17 cellular contexts compared by ENCODE assay signal in genomic region chr17:73594598-73594997, GRCh38. TPM values are rescaled to one million over a fixed set of nuclear protein-coding genes. Genes with fewer than 3 reads are reported as not detected.
DNase-seq lines count a peak whose midpoint lies in the region; ATAC-seq and TF ChIP-seq lines count a peak whose summit lies in the region.
"Had no signal": no experiment of that assay in that cellular context is flagged by ENCODE, and none has a peak within 500 bp of the region (broad histone marks: within the 10 kb centered on the region; RNA-seq: fewer than 3 reads in every experiment).

No MANE protein-coding gene starts in this region.

- no peak overlapping the region for H3K4me3 ChIP-seq in BLaER1
- no peak overlapping the region for H3K4me3 ChIP-seq in CD8-positive, alpha-beta T cell (ENCODE audit: low read depth, low read length)
- H3K4me3 ChIP-seq in mesenchymal stem cell (ENCODE audit: insufficient read depth in 1 of 2, low read depth in 1 of 2, low read length in 2 of 2), result no peak overlapping the region
- no peak overlapping the region for H3K4me3 ChIP-seq in smooth muscle cell
- H3K4me3 ChIP-seq: left lung, mucosa of descending colon, testis had no signal

- 73% methylated on average over 1 of the region's 1 CpG for WGBS in mesenchymal stem cell
- 100% methylated on average over 1 of the region's 1 CpG for WGBS in smooth muscle cell (ENCODE audit: low lambda C conversion rate)

- no peak for DNase-seq in CD8-positive, alpha-beta T cell
- DNase-seq in activated B cell treated with CpG ODN at 0.5 μM for 24 hours (no peak), mesenchymal stem cell (no peak), smooth muscle cell (lab: John Stamatoyannopoulos, UW; ENCODE audit: unreplicated experiment) (no peak), head of caudate nucleus (no peak)
- DNase-seq: DMS 273 treated with DMSO at 0.1 percent for 48 hours; effector memory CD4-positive, alpha-beta T cell; mucosa of descending colon; NCI-H1417; NCI-H526 treated with DMSO at 0.1 percent for 48 hours; retina; SW 1271; testis had no signal

- H3K9me3 Mint-ChIP-seq in CD8-positive, alpha-beta T cell, result no peaks in the 10 kb centered on the region
- H3K9me3 Mint-ChIP-seq in activated B cell treated with CpG ODN at 0.5 μM for 24 hours, result no peaks in the 10 kb centered on the region
- H3K9me3 Mint-ChIP-seq: central memory CD8-positive, alpha-beta T cell had no signal

- H3K4me3 Mint-ChIP-seq in CD8-positive, alpha-beta T cell, result peak overlapping the region; percentile 2
- H3K4me3 Mint-ChIP-seq in activated B cell treated with CpG ODN at 0.5 μM for 24 hours, result no peak overlapping the region
- H3K4me3 Mint-ChIP-seq: central memory CD8-positive, alpha-beta T cell had no signal

- H3K4me2 ChIP-seq in BLaER1 (peak overlapping the region; percentile 87), mesenchymal stem cell (ENCODE audit: low read length, poor library complexity, severe bottlenecking) (no peak overlapping the region), smooth muscle cell (no peak overlapping the region)

- H2BK15ac ChIP-seq in mesenchymal stem cell (ENCODE audit: low read depth, poor library complexity, severe bottlenecking), result no peak overlapping the region

- no peaks in the 10 kb centered on the region for H3K79me1 ChIP-seq in mesenchymal stem cell (replicated peaks; ENCODE audit: low read length, poor library complexity, severe bottlenecking)

- H4K20me1 ChIP-seq in BLaER1 (no peaks in the 10 kb centered on the region), smooth muscle cell (ENCODE audit: low read depth) (peaks cover 58% of the 10 kb centered on the region)

- H3K36me3 ChIP-seq in BLaER1 (no peaks in the 10 kb centered on the region), mesenchymal stem cell (ENCODE audit: control insufficient read depth in 1 of 2, insufficient read depth in 2 of 2, low read depth in 1 of 2, low read length in 2 of 2) (no peaks in the 10 kb centered on the region), smooth muscle cell (ENCODE audit: low read depth) (no peaks in the 10 kb centered on the region)
- H3K36me3 ChIP-seq in CD8-positive, alpha-beta T cell (ENCODE audit: insufficient read depth, low read length), result no peaks in the 10 kb centered on the region
- H3K36me3 ChIP-seq: left lung had no signal

- no peak overlapping the region for H2BK120ac ChIP-seq in mesenchymal stem cell (ENCODE audit: low read depth, low read length)

- H3K27me3 ChIP-seq in BLaER1 (no peaks in the 10 kb centered on the region), mesenchymal stem cell (ENCODE audit: control insufficient read depth in 1 of 2, insufficient read depth in 1 of 2, low read length in 2 of 2) (peaks cover 0 to 74% of the 10 kb centered on the region in 2 experiments), smooth muscle cell (ENCODE audit: low read depth) (no peaks in the 10 kb centered on the region)
- H3K27me3 ChIP-seq in CD8-positive, alpha-beta T cell (ENCODE audit: insufficient read depth, low read length), result no peaks in the 10 kb centered on the region
- H3K27me3 ChIP-seq: testis had no signal

- H2AK5ac ChIP-seq in mesenchymal stem cell (ENCODE audit: low read length, severe bottlenecking), result no peak overlapping the region

- no peak overlapping the region for H2BK12ac ChIP-seq in mesenchymal stem cell (ENCODE audit: low read length in 2 of 2)

- ATAC-seq in CD8-positive, alpha-beta T cell, result no peak
- ATAC-seq in activated B cell treated with CpG ODN at 0.5 μM for 24 hours (ENCODE audit: low read depth) (no peak), HG02588 (IDR thresholded peaks at IDR 0.05; ENCODE audit: unreplicated experiment) (no peak)

- no peak overlapping the region for H4K8ac ChIP-seq in mesenchymal stem cell (ENCODE audit: low read length)

- H3K23ac ChIP-seq in mesenchymal stem cell (ENCODE audit: low read length in 2 of 2), result no peak overlapping the region

- H3K18ac ChIP-seq in mesenchymal stem cell (ENCODE audit: low read depth in 1 of 2, low read length in 2 of 2), result no peak overlapping the region

- H3K36me3 Mint-ChIP-seq in CD8-positive, alpha-beta T cell, result no peaks in the 10 kb centered on the region
- no peaks in the 10 kb centered on the region for H3K36me3 Mint-ChIP-seq in activated B cell treated with CpG ODN at 0.5 μM for 24 hours (ENCODE audit: low read depth)

- peak overlapping the region; percentile 16 for H4K91ac ChIP-seq in mesenchymal stem cell (ENCODE audit: low read length)

- no peak overlapping the region for H3K4ac ChIP-seq in mesenchymal stem cell (ENCODE audit: low read depth in 1 of 2, low read length in 2 of 2)

- no peak for TF ChIP-seq CTCF in CD8-positive, alpha-beta T cell (IDR thresholded peaks at IDR 0.05)
- TF ChIP-seq CTCF in activated B cell treated with CpG ODN at 0.5 μM for 24 hours (IDR thresholded peaks at IDR 0.05), result no peak
- TF ChIP-seq CTCF in smooth muscle cell (IDR thresholded peaks at IDR 0.05; ENCODE audit: borderline replicate concordance, insufficient read depth, poor library complexity, severe bottlenecking), result no peak

- no peak overlapping the region for H2AFZ ChIP-seq in mesenchymal stem cell (ENCODE audit: low read depth, low read length)
- H2AFZ ChIP-seq in smooth muscle cell (ENCODE audit: low read depth), result no peak overlapping the region

- H3K4me1 ChIP-seq in BLaER1, result peaks cover 99% of the 10 kb centered on the region
- H3K4me1 ChIP-seq in CD8-positive, alpha-beta T cell (ENCODE audit: insufficient read depth, low read length), result peaks cover 74% of the 10 kb centered on the region
- H3K4me1 ChIP-seq in mesenchymal stem cell (ENCODE audit: control insufficient read depth, insufficient read depth, low read depth, low read length), result no peaks in the 10 kb centered on the region
- no peaks in the 10 kb centered on the region for H3K4me1 ChIP-seq in smooth muscle cell (ENCODE audit: low read depth)
- H3K4me1 ChIP-seq: testis had no signal

- H3K14ac ChIP-seq in mesenchymal stem cell (ENCODE audit: low read length in 2 of 2), result peak overlapping the region in 1 of 2 experiments; percentile 18

- H3K27me3 Mint-ChIP-seq in CD8-positive, alpha-beta T cell (ENCODE audit: low read depth), result no peaks in the 10 kb centered on the region
- H3K27me3 Mint-ChIP-seq in activated B cell treated with CpG ODN at 0.5 μM for 24 hours, result no peaks in the 10 kb centered on the region
- H3K27me3 Mint-ChIP-seq: central memory CD8-positive, alpha-beta T cell had no signal

- H3K27ac ChIP-seq in BLaER1, result peak overlapping the region; percentile 90
- peak overlapping the region; percentile 39 for H3K27ac ChIP-seq in CD8-positive, alpha-beta T cell (ENCODE audit: low read depth, low read length)
- no peak overlapping the region for H3K27ac ChIP-seq in mesenchymal stem cell (ENCODE audit: low read length, poor library complexity, severe bottlenecking)
- H3K27ac ChIP-seq in smooth muscle cell (ENCODE audit: low read depth), result no peak overlapping the region
- H3K27ac ChIP-seq: left lung, testis had no signal

- no peaks in the 10 kb centered on the region for H3K79me2 ChIP-seq in smooth muscle cell (ENCODE audit: low read depth)

- H3K4me1 Mint-ChIP-seq in CD8-positive, alpha-beta T cell (ENCODE audit: low read depth), result peaks cover 71% of the 10 kb centered on the region
- peaks cover 93% of the 10 kb centered on the region for H3K4me1 Mint-ChIP-seq in activated B cell treated with CpG ODN at 0.5 μM for 24 hours

- POLR2A ChIA-PET in CD8-positive, alpha-beta T cell (lab: Charles Lee), result no interaction called here
- POLR2A ChIA-PET in activated B cell treated with CpG ODN at 0.5 μM for 24 hours (lab: Charles Lee), result no interaction called here

- no peak overlapping the region for H2BK5ac ChIP-seq in mesenchymal stem cell (ENCODE audit: low read depth, low read length, poor library complexity, severe bottlenecking)

- H3K9ac ChIP-seq in BLaER1, result peak overlapping the region; percentile 78; the same call in 1 of the 2 replicates
- H3K9ac ChIP-seq in mesenchymal stem cell (ENCODE audit: low read length), result no peak overlapping the region
- no peak overlapping the region for H3K9ac ChIP-seq in smooth muscle cell (ENCODE audit: low read depth)

- no peaks in the 10 kb centered on the region for H3F3A ChIP-seq in smooth muscle cell (ENCODE audit: low read depth)

- H3K9me3 ChIP-seq in BLaER1, result no peaks in the 10 kb centered on the region
- H3K9me3 ChIP-seq in CD8-positive, alpha-beta T cell (ENCODE audit: low read length), result no peaks in the 10 kb centered on the region
- H3K9me3 ChIP-seq in mesenchymal stem cell (ENCODE audit: control insufficient read depth, low read length), result no peaks in the 10 kb centered on the region
- no peaks in the 10 kb centered on the region for H3K9me3 ChIP-seq in smooth muscle cell (replicated peaks; ENCODE audit: low read depth)
- H3K9me3 ChIP-seq: left lung, mucosa of descending colon, testis had no signal

- intact Hi-C loops in CD8-positive, alpha-beta T cell (cut with DNase I, micrococcal nuclease), result loop anchor here (2.0 to 10.0 kb wide), 4 partner anchors 116 to 360 kb away; no protein-coding TSS in a partner anchor
- intact Hi-C loops in activated B cell treated with CpG ODN at 0.5 μM for 24 hours (cut with micrococcal nuclease), result loop anchor here (2.0 to 10.0 kb wide), 4 partner anchors 48 to 404 kb away; no protein-coding TSS in a partner anchor
- intact Hi-C loops in head of caudate nucleus (cut with DNase I), result no loop called here

- peak overlapping the region; percentile 89 for H3K27ac Mint-ChIP-seq in CD8-positive, alpha-beta T cell
- H3K27ac Mint-ChIP-seq in activated B cell treated with CpG ODN at 0.5 μM for 24 hours, result peak overlapping the region; percentile 90

- CTCF ChIA-PET in CD8-positive, alpha-beta T cell (lab: Charles Lee), result interaction anchor here (1.3 to 6.9 kb wide), 3 partner anchors 51 to 124 kb away, joined by 3 to 46 read pairs (median 5); partner anchors contain the start of gene SDK2
- CTCF ChIA-PET in activated B cell treated with CpG ODN at 0.5 μM for 24 hours (lab: Charles Lee), result no interaction called here

RNA-seq across cellular contexts. Expression of gene SDK2, which starts 49.6 kb away (rescaled TPM):
- 10 to 100 TPM; 10.0 to 10.2 TPM for total RNA-seq in CD8-positive, alpha-beta T cell
- total RNA-seq in activated B cell treated with CpG ODN at 0.5 μM for 24 hours (1.7 and 2.5 TPM in 2 replicates), smooth muscle cell (6.5 and 7.5 TPM in 2 replicates)
- 1.3 TPM for polyA plus RNA-seq in mesenchymal stem cell (2013, experiment 1 of 2)
- polyA plus RNA-seq in mesenchymal stem cell (2013, experiment 2 of 2), result 0.86 TPM
- polyA plus RNA-seq in smooth muscle cell, result 4.6 and 5.7 TPM in 2 replicates

Comparison
In these comparisons a context has a peak if more than half of its experiments do, and no peak if none do; other contexts are left out.
1. H3K27ac ChIP-seq: peak in BLaER1 (single experiment) and CD8-positive, alpha-beta T cell (single experiment); none in mesenchymal stem cell (single experiment) and smooth muscle cell (single experiment).